In the genomic region with DNA sequence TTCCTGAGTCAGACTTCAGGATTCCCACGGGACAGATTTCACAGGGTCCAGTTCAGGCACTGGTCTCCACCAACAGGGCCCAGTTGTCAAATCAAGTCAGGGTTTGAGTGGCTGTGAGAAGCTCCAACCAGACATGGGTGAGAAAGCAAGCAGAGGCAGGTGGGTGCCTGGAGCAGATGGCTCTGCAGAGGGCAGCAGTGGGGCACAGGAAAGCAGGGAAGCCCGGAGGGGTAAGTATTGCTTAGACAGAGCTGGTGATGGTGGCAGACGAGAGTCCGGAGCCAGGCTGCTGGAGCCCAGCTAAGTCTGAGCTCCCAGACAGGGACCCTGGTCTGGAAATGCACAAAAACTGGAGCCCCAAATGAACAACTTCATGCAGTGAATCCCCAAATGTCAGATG, we compare ENCODE assay signal across 1 cellular context.
TF ChIP-seq lines count a peak whose summit lies in the region.

No MANE protein-coding gene starts in this region.

TF ChIP-seq in HepG2, 621 proteins besides CTCF, POLR2A, EP300 and RAD21:
- TF ChIP-seq STAG1 (CRISPR knock-in tag; IDR thresholded peaks at IDR 0.05) = peak; percentile 62
- no peak for TF ChIP-seq ZNF737 (CRISPR knock-in tag; IDR thresholded peaks at IDR 0.05; ENCODE audit: borderline replicate concordance)
- TF ChIP-seq SMC3 (IDR thresholded peaks at IDR 0.05; ENCODE audit: low read length) = peak; percentile 34; the same call in 1 of the 2 replicates
- peak; percentile 28 for TF ChIP-seq XRCC5 (optimal IDR thresholded peaks at IDR 0.05; ENCODE audit: low read length)
